Comparison of ENCODE assay signal across 2 cellular contexts in genomic region chr19:11208526-11209471, GRCh38.
TF ChIP-seq lines count a peak whose summit lies in the region.

No MANE protein-coding gene starts in this region.

TF ChIP-seq in A549, 52 proteins besides CTCF, POLR2A, EP300 and RAD21:
- TF ChIP-seq ZNF302 (CRISPR knock-in tag; IDR thresholded peaks at IDR 0.05) (no peak), MAZ (IDR thresholded peaks at IDR 0.05; ENCODE audit: borderline replicate concordance, low read depth, low read length) (no peak)

TF ChIP-seq in K562, 482 proteins besides CTCF, POLR2A, EP300 and RAD21:
- TF ChIP-seq ATF6 (CRISPR knock-in tag; IDR thresholded peaks at IDR 0.05): no peak
- TF ChIP-seq BRF2 (IDR thresholded peaks at IDR 0.05; ENCODE audit: borderline replicate concordance, insufficient read depth, insufficient read length): no peak
- TF ChIP-seq MYBL2 (IDR thresholded peaks at IDR 0.05; ENCODE audit: low read depth): no peak
- no peak for TF ChIP-seq MYBL2 (CRISPR knock-in tag; IDR thresholded peaks at IDR 0.05; ENCODE audit: borderline replicate concordance)
- no peak for TF ChIP-seq CBFA2T2 (conservative IDR thresholded peaks at IDR 0.05)
- peak; percentile 79 for TF ChIP-seq ZEB2 (IDR thresholded peaks at IDR 0.05)
- no peak for TF ChIP-seq E2F3 (CRISPR knock-in tag; IDR thresholded peaks at IDR 0.05)
- no peak for TF ChIP-seq CXXC5 (CRISPR knock-in tag; IDR thresholded peaks at IDR 0.05)
- no peak for TF ChIP-seq ZNF232 (CRISPR knock-in tag; IDR thresholded peaks at IDR 0.05)
- TF ChIP-seq ZBTB33 (CRISPR knock-in tag; IDR thresholded peaks at IDR 0.05): peak; percentile 91
